In the genomic region with DNA sequence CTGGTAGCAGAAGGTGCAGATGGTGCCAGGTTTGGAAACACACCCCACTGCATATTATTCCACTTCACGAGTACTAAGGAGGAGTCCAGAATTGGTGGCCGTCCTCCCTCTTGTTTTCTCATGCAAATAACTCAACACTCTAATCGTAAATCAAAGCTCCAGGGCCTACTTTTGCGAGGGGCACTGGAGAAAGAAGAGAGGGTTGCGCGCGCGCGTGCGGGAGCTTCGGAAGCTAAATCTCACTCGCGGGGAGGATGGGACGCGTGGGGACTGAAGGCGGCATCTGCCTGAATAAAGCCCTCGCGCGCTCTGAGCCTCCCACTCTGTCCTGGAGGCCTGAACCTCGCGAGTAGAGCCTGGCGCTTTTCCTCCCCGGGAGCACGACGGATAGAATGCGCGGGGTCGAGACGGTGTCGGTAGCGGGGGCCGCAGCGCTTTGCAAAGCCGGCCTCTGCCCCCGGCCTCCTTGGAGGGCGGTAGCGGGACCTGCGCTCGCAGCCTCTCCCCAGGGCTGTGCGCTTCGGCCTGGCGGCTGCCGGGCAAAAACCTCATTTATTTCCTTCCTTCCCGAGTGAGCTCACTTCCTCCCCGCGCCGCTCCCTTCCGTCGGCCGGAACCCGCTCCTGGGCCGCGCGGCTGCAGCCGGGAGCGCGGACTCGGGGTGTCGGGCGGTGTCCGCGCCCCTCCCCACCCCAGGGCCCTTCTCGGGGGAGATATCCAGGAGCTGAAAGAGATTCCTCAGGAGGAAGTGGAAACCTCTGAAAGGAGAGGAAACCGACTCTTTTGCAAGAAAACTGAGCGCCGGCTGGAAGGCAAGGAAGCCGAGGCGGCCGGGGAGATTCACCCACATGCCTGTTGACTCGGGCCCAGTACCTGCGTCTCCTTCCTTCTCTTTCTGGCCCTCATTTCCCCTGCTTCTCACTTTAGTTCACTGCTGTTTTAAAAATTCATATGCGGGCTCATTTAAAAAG, we compare ENCODE assay signal across 8 cellular contexts. TPM values are rescaled to one million over a fixed set of nuclear protein-coding genes. Genes with fewer than 3 reads are reported as not detected.
DNase-seq lines count a peak whose midpoint lies in the region; ATAC-seq, FAIRE-seq and TF ChIP-seq lines count a peak whose summit lies in the region.

No MANE protein-coding gene starts in this region.

- BruUV-seq in HepG2 (replicated peaks; lab: Mats Ljungman, UMichigan): no TSS peak

- H3K4me2 ChIP-seq in HepG2 (ENCODE audit: low read depth, low read length) (no peak overlapping the region), parathyroid adenoma (ENCODE audit: low read length) (peak overlapping the region; percentile 35)

- H3K4me3 ChIP-seq in liver (ENCODE audit: low read depth in 1 of 3, low read length in 3 of 3): peak overlapping the region in 1 of 3 donors; percentile 34
- no peak overlapping the region for H3K4me3 ChIP-seq in HepG2 (replicated peaks in 1 of 3; ENCODE audit: insufficient read depth in 1 of 3, low read depth in 2 of 3, low read length in 3 of 3)
- no peak overlapping the region for H3K4me3 ChIP-seq in RWPE2 (ENCODE audit: severe bottlenecking)
- peak overlapping the region; percentile 49 for H3K4me3 ChIP-seq in fibroblast of villous mesenchyme (ENCODE audit: low read depth, low read length)
- peak overlapping the region; percentile 16 for H3K4me3 ChIP-seq in parathyroid adenoma (ENCODE audit: low read depth, low read length)

- peaks cover 7 to 24% (median 15%) of the 10 kb centered on the region in 4 donors for H3K27me3 ChIP-seq in liver (ENCODE audit: control insufficient read depth in 4 of 4, insufficient read depth in 4 of 4, low read length in 3 of 4)
- peaks cover 4 to 27% of the 10 kb centered on the region in 2 experiments; a peak in 3 of 5 replicates for H3K27me3 ChIP-seq in HepG2 (ENCODE audit: control insufficient read depth in 1 of 2, insufficient read depth in 2 of 2, low read length in 2 of 2)
- peaks cover 43% of the 10 kb centered on the region for H3K27me3 ChIP-seq in RWPE2 (ENCODE audit: insufficient read depth, poor library complexity, severe bottlenecking)
- H3K27me3 ChIP-seq in parathyroid adenoma (ENCODE audit: control insufficient read depth, insufficient read depth, low read length): peaks cover 8% of the 10 kb centered on the region

- H2AFZ ChIP-seq in HepG2 (ENCODE audit: low read length) (no peak overlapping the region), parathyroid adenoma (no peak overlapping the region)

- CTCF ChIA-PET in HepG2 (lab: Yijun Ruan, JAX; ENCODE audit: low intra/inter-chr PET ratio, low total read pairs): no interaction called here

- TF ChIP-seq CTCF in liver (IDR thresholded peaks at IDR 0.05; ENCODE audit: low read depth, low read length, missing input control): no peak
- no peak for TF ChIP-seq CTCF in HepG2 (CRISPR knock-in tag; IDR thresholded peaks at IDR 0.05)
- TF ChIP-seq CTCF in RWPE2 (IDR thresholded peaks at IDR 0.05; ENCODE audit: poor library complexity, severe bottlenecking): no peak
- no peak for TF ChIP-seq CTCF in fibroblast of villous mesenchyme (IDR thresholded peaks at IDR 0.05; ENCODE audit: insufficient read depth, low read depth, low read length)
- TF ChIP-seq CTCF in parathyroid adenoma (IDR thresholded peaks at IDR 0.05): no peak

- H3K36me3 ChIP-seq in liver (ENCODE audit: control insufficient read depth in 4 of 4, insufficient read depth in 3 of 4, low read depth in 1 of 4, low read length in 3 of 4) (no peaks in the 10 kb centered on the region), HepG2 (replicated peaks in 1 of 2; ENCODE audit: control insufficient read depth in 1 of 2, insufficient read depth in 2 of 2, low read length in 2 of 2) (no peaks in the 10 kb centered on the region), RWPE2 (ENCODE audit: low read depth) (no peaks in the 10 kb centered on the region), parathyroid adenoma (ENCODE audit: control insufficient read depth, insufficient read depth, low read length) (no peaks in the 10 kb centered on the region)

- H3K9ac ChIP-seq in liver (ENCODE audit: low read depth in 1 of 2, low read length in 2 of 2) (no peak overlapping the region), HepG2 (ENCODE audit: insufficient read depth, low read depth, low read length) (no peak overlapping the region), parathyroid adenoma (no peak overlapping the region)

- DNase-seq in HepG2 (ENCODE audit: low spot score): no peak
- no peak for DNase-seq in RWPE2 (ENCODE audit: low spot score)
- DNase-seq in fibroblast of villous mesenchyme (ENCODE audit: low read depth): peak; percentile 58
- no peak for DNase-seq in NCI-H2227 (lab: John Stamatoyannopoulos, UW; ENCODE audit: unreplicated experiment)
- DNase-seq in C1 segment of cervical spinal cord (lab: John Stamatoyannopoulos, UW): no peak

- H3K27ac ChIP-seq in liver (ENCODE audit: low read depth in 1 of 2, low read length in 2 of 2) (peak overlapping the region; percentile 37 to 44), HepG2 (ENCODE audit: extremely low read length, insufficient read depth, low read length) (no peak overlapping the region), RWPE2 (ENCODE audit: poor library complexity, severe bottlenecking) (no peak overlapping the region), parathyroid adenoma (no peak overlapping the region)

- intact Hi-C loops in HepG2 (cut with micrococcal nuclease; ENCODE audit: unreplicated experiment): loop anchor here (5.0 kb wide), 1 partner anchor 243 kb away; no protein-coding TSS in a partner anchor

- 8% methylated on average over 72 of the region's 72 CpGs for WGBS in liver
- 64% methylated on average over 53 of the region's 72 CpGs for WGBS in HepG2 (ENCODE audit: low lambda C conversion rate)

- TF ChIP-seq EP300 in HepG2 (IDR thresholded peaks at IDR 0.05; ENCODE audit: low read depth in 2 of 2, low read length in 2 of 2) (no peak), HepG2 (CRISPR knock-in tag; IDR thresholded peaks at IDR 0.05; ENCODE audit: borderline replicate concordance) (no peak)

- in situ Hi-C loops in HepG2 (cut with HindIII; ENCODE audit: extremely low pct_ligation_motif_present, low pct_unique_long_range_greater_than_20kb): loop anchor here (10.0 kb wide), 1 partner anchor 645 kb away; no protein-coding TSS in a partner anchor

- no peaks in the 10 kb centered on the region for H4K20me1 ChIP-seq in HepG2 (ENCODE audit: insufficient read depth, low read length)

- POLR2A ChIA-PET in HepG2 (lab: Yijun Ruan, JAX): no interaction called here

- H3K9me3 ChIP-seq in liver (ENCODE audit: control insufficient read depth in 4 of 4, low read length in 3 of 4): no peaks in the 10 kb centered on the region
- no peaks in the 10 kb centered on the region for H3K9me3 ChIP-seq in HepG2 (ENCODE audit: low read length)
- H3K9me3 ChIP-seq in RWPE2 (ENCODE audit: severe bottlenecking): no peaks in the 10 kb centered on the region
- H3K9me3 ChIP-seq in parathyroid adenoma (ENCODE audit: control insufficient read depth, low read length): no peaks in the 10 kb centered on the region

- TF ChIP-seq POLR2A in HepG2 (IDR thresholded peaks at IDR 0.05; ENCODE audit: insufficient read depth in 1 of 2, low read depth in 2 of 2, low read length in 2 of 2): no peak

- FAIRE-seq in HepG2 (lab: Jason Lieb, UNC): no peak

- H3K4me1 ChIP-seq in liver (ENCODE audit: control insufficient read depth in 4 of 4, insufficient read depth in 4 of 4, low read length in 3 of 4) (peaks cover 4 to 21% (median 7%) of the 10 kb centered on the region in 4 donors), HepG2 (ENCODE audit: insufficient read depth, low read length) (no peaks in the 10 kb centered on the region), RWPE2 (ENCODE audit: insufficient read depth, poor library complexity, severe bottlenecking) (no peaks in the 10 kb centered on the region), parathyroid adenoma (no peaks in the 10 kb centered on the region)

- TF ChIP-seq RAD21 in liver (IDR thresholded peaks at IDR 0.05) (no peak), HepG2 (CRISPR knock-in tag; IDR thresholded peaks at IDR 0.05) (no peak)

- H3K79me2 ChIP-seq in HepG2 (ENCODE audit: insufficient read depth, low read length) (no peaks in the 10 kb centered on the region), parathyroid adenoma (no peaks in the 10 kb centered on the region)

- ATAC-seq in HepG2 (no peak), RWPE2 (ENCODE audit: low read depth) (0 out of 3 replicates have a peak, but pooled peaks have one; percentile 24), GM21367 (IDR thresholded peaks at IDR 0.05; ENCODE audit: unreplicated experiment) (no peak)

RNA-seq across cellular contexts. Expression of a gene that starts 20.7 kb away (rescaled TPM):
- 1 to 10 TPM; 2.1 to 4.7 TPM for total RNA-seq in liver
- 1 to 10 TPM; 2.9 to 4.5 TPM for polyA plus RNA-seq in liver
- not detected in 2 replicates for total RNA-seq in HepG2 (2016; rRNA removed; fragmentation: Illumina TruSeq; extraction: Trizol)
- total RNA-seq in HepG2 (2016; cell fraction: cytosol; rRNA removed; fragmentation: Illumina TruSeq; extraction: Trizol; ENCODE audit: low read depth): not detected in 2 replicates
- not detected in 2 replicates for total RNA-seq in HepG2 (2016; cell fraction: insoluble cytoplasmic fraction; rRNA removed; fragmentation: Illumina TruSeq; extraction: Trizol)
- total RNA-seq in HepG2 (2016; cell fraction: membrane; rRNA removed; fragmentation: Illumina TruSeq; extraction: Trizol): not detected in 2 replicates
- not detected in 2 replicates for total RNA-seq in HepG2 (2016; cell fraction: nucleus; rRNA removed; fragmentation: Illumina TruSeq; extraction: Trizol)
- not detected in 2 replicates for polyA plus RNA-seq in HepG2 (2011; rRNA removed)
- not detected in 2 replicates for polyA plus RNA-seq in HepG2 (2011; cell fraction: cytosol; rRNA removed)
- not detected in 2 replicates for polyA plus RNA-seq in HepG2 (2011; cell fraction: nucleus; rRNA removed)
- polyA plus RNA-seq in HepG2 (2012): not detected in 2 replicates
- not detected in 2 replicates for polyA plus RNA-seq in HepG2 (2016; cell fraction: cytosol; fragmentation: Illumina TruSeq; extraction: Trizol; ENCODE audit: low read depth)
- polyA plus RNA-seq in HepG2 (2016; cell fraction: insoluble cytoplasmic fraction; fragmentation: Illumina TruSeq; extraction: Trizol; ENCODE audit: low read depth): not detected in 2 replicates
- not detected in 2 replicates for polyA plus RNA-seq in HepG2 (2016; cell fraction: membrane; fragmentation: Illumina TruSeq; extraction: Trizol; ENCODE audit: low read depth)
- not detected in 2 replicates for polyA plus RNA-seq in HepG2 (2016; cell fraction: nucleus; fragmentation: Illumina TruSeq; extraction: Trizol; ENCODE audit: insufficient read depth, low read depth)
- polyA minus RNA-seq in HepG2 (2011; rRNA and poly(A)+ RNA removed; ENCODE audit: low replicate concordance): not detected in 2 replicates
- not detected in 2 replicates for polyA minus RNA-seq in HepG2 (2011; cell fraction: cytosol; rRNA and poly(A)+ RNA removed)
- polyA minus RNA-seq in HepG2 (2011; cell fraction: nucleus; rRNA and poly(A)+ RNA removed): not detected in 2 replicates
- 45.4 and 71.7 TPM in 2 replicates for total RNA-seq in fibroblast of villous mesenchyme

Comparison
In these comparisons a context has a peak if more than half of its experiments do, and no peak if none do; other contexts are left out.
1. H3K27ac ChIP-seq: peak in liver (2 of 2); none in HepG2 (single experiment), RWPE2 (single experiment) and parathyroid adenoma (single experiment).
2. H3K4me3 ChIP-seq: peak in fibroblast of villous mesenchyme (single experiment) and parathyroid adenoma (single experiment); none in HepG2 (0 of 3) and RWPE2 (single experiment).